In the genomic region with DNA sequence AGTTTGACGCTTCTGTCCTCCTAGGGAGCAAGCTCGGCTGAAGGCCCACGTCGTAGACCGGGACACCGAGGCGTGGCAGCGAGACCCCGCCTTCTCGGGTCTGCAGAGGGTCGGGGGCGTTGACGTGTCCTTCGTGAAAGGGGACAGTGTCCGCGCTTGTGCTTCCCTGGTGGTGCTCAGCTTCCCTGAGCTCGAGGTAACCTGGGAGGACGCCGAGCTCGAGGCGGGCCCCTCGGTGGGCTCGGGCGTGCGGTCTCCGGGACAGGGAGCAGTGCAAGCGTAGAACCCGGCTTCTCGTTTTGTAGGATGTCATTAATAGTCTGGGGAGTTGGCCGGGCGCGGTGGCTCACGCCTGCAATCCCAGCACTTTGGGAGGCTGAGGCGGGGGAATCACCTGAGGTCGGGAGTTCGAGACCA, we compare ENCODE assay signal across 8 cellular contexts. TPM values are rescaled to one million over a fixed set of nuclear protein-coding genes. Genes with fewer than 3 reads are reported as not detected.
A peak's percentile ranks its signal among the peaks of the same experiment; 100 is the strongest.
DNase-seq lines count a peak whose midpoint lies in the region; ATAC-seq and TF ChIP-seq lines count a peak whose summit lies in the region.

No MANE protein-coding gene starts in this region.

- POLR2A ChIA-PET in Panc1 (lab: Charles Lee) = interaction anchor here (0.8 kb wide), 1 partner anchor 285 kb away, joined by 5 read pairs; no protein-coding TSS in a partner anchor

- peaks cover 11% of the 10 kb centered on the region for H3K4me1 ChIP-seq in Panc1 (ENCODE audit: control insufficient read depth, insufficient read depth, low read length)

- TF ChIP-seq CTCF in Panc1 (IDR thresholded peaks at IDR 0.05) (no peak), fibroblast of mammary gland (conservative IDR thresholded peaks at IDR 0.05; ENCODE audit: control insufficient read depth, insufficient read depth, low read depth, low read length) (no peak), retinal pigment epithelial cell (conservative IDR thresholded peaks at IDR 0.05; ENCODE audit: low read depth, low read length) (no peak)

- DNase-seq in Panc1 (ENCODE audit: low read depth, low spot score) (no peak), fibroblast of mammary gland (ENCODE audit: low read depth) (no peak), retinal pigment epithelial cell (ENCODE audit: low read depth) (no peak), SHP77 (lab: John Stamatoyannopoulos, UW) (no peak), UCSD-AML1 (lab: John Stamatoyannopoulos, UW; ENCODE audit: unreplicated experiment) (no peak), SHP77 treated with DMSO at 0.1 percent for 48 hours (lab: John Stamatoyannopoulos, UW) (no peak)
- no peak for DNase-seq in activated CD4-positive, alpha-beta T cell treated with anti-CD3 and anti-CD28 coated beads, Interleukin-2, amount 50 U/mL, for 48 hours

- peak overlapping the region; percentile 93 to 97 for H3K4me3 ChIP-seq in Panc1 (ENCODE audit: low read depth in 2 of 2, low read length in 2 of 2)
- H3K4me3 ChIP-seq in fibroblast of mammary gland (ENCODE audit: control insufficient read depth, low read depth, low read length) = peak overlapping the region; percentile 96
- H3K4me3 ChIP-seq in retinal pigment epithelial cell (ENCODE audit: low read length) = peak overlapping the region; percentile 93

- in situ Hi-C loops in Panc1 (cut with HindIII; ENCODE audit: low pct_unique_long_range_greater_than_20kb, low sequenced_read_pairs) = no loop called here

- no peaks in the 10 kb centered on the region for H3K27me3 ChIP-seq in Panc1 (ENCODE audit: control insufficient read depth, insufficient read depth, low read length)

- BruUV-seq in Panc1 (replicated peaks; lab: Mats Ljungman, UMichigan) = no TSS peak

- ATAC-seq in GM19438 (IDR thresholded peaks at IDR 0.05; ENCODE audit: low read depth, unreplicated experiment) (peak; percentile 23), Panc1 (peak; percentile 43)

- peak overlapping the region; percentile 97 for H3K27ac ChIP-seq in Panc1 (ENCODE audit: low read length)

- intact Hi-C loops in Panc1 (cut with micrococcal nuclease; ENCODE audit: unreplicated experiment) = no loop called here

- CTCF ChIA-PET in Panc1 (lab: Charles Lee) = interaction anchor here (0.6 to 0.7 kb wide), 2 partner anchors 9 to 722 kb away, joined by 3 to 4 read pairs; no protein-coding TSS in a partner anchor

- no peaks in the 10 kb centered on the region; the same call in 1 of the 2 replicates for H3K36me3 ChIP-seq in Panc1 (ENCODE audit: control insufficient read depth, insufficient read depth, low read length)

- no peaks in the 10 kb centered on the region for H3K9me3 ChIP-seq in Panc1 (ENCODE audit: control insufficient read depth, insufficient read depth, low read depth, low read length)

RNA-seq across cellular contexts. Expression of a gene that starts 0.7 kb away (rescaled TPM):
- total RNA-seq in Panc1 (2021; ENCODE audit: unreplicated experiment) = 37.1 TPM
- 39.8 TPM for polyA plus RNA-seq in Panc1 (2012; ENCODE audit: insufficient read length)
